8 cellular contexts compared by ENCODE assay signal in genomic region chr1:100038401-100039306, GRCh38.
DNase-seq lines count a peak whose midpoint lies in the region; ATAC-seq and TF ChIP-seq lines count a peak whose summit lies in the region.

No MANE protein-coding gene starts in this region.

- intact Hi-C loops in CD14-positive monocyte (cut with micrococcal nuclease) = loop anchor here (1.0 to 10.0 kb wide), 4 partner anchors 9 to 856 kb away; partner anchors contain the start of genes SASS6 (in 2 of the 2), TRMT13 (in 2 of the 2), EXTL2 (in 1 of the 2) and RTCA (in 1 of the 2)

- peak overlapping the region; percentile 98 for H3K9ac ChIP-seq in OCI-LY1 (ENCODE audit: low read length)
- H3K9ac ChIP-seq in fibroblast of lung (ENCODE audit: insufficient read depth, low read length) = peak overlapping the region; percentile 99

- H3K27me3 ChIP-seq in OCI-LY1 (ENCODE audit: insufficient read depth, low read length) (no peaks in the 10 kb centered on the region), fibroblast of lung (ENCODE audit: control insufficient read depth, insufficient read depth, low read length) (no peaks in the 10 kb centered on the region)

- peak; percentile 57 for ATAC-seq in HG03439 (IDR thresholded peaks at IDR 0.05; ENCODE audit: unreplicated experiment)
- ATAC-seq in natural killer cell treated with Interleukin-12 subunit alpha and Interleukin-12 subunit beta and Interleukin-15 and Interleukin-18, amount 100 ng/mL, for 72 hours = peak; percentile 79 to 83
- peak; percentile 61 for ATAC-seq in stimulated activated naive CD8-positive, alpha-beta T cell treated with anti-CD3 and anti-CD28 coated beads, Interleukin-15, Interleukin-2, amounts not matched to agents 100 U/mL and 50 U/mL, for 24 hours

- H3K9me2 ChIP-seq in OCI-LY1 (ENCODE audit: low read depth, low read length) = no peaks in the 10 kb centered on the region

- H2AFZ ChIP-seq in OCI-LY1 (ENCODE audit: low read length) (no peak overlapping the region), fibroblast of lung (ENCODE audit: low read length) (peak overlapping the region; percentile 89)

- DNase-seq in CD14-positive monocyte (ENCODE audit: low spot score) = no peak
- peak; percentile 45 for DNase-seq in GM19238 (ENCODE audit: insufficient read length, low spot score)
- DNase-seq in activated T-helper 1 cell treated with Interleukin-2 at 50 U/mL for 16 hours (ENCODE audit: low read depth) = peak; percentile 49
- peak; percentile 71 to 74 for DNase-seq in fibroblast of lung (ENCODE audit: low read depth in 2 of 2)
- peak; percentile 83 for DNase-seq in natural killer cell treated with Interleukin-12 subunit alpha and Interleukin-12 subunit beta and Interleukin-15 and Interleukin-18, amount 100 ng/mL, for 72 hours (ENCODE audit: low spot score)
- DNase-seq in stimulated activated naive CD8-positive, alpha-beta T cell treated with anti-CD3 and anti-CD28 coated beads, Interleukin-15, Interleukin-2, amounts not matched to agents 100 U/mL and 50 U/mL, for 24 hours = peak; percentile 77

- H4K20me1 ChIP-seq in OCI-LY1 (ENCODE audit: insufficient read depth, low read length) = no peaks in the 10 kb centered on the region
- H4K20me1 ChIP-seq in fibroblast of lung (ENCODE audit: control insufficient read depth, extremely low read depth, insufficient read depth, low read length) = no peaks in the 10 kb centered on the region

- H3K9me3 Mint-ChIP-seq in CD14-positive monocyte = peaks cover 0 to 3% (median 0%) of the 10 kb centered on the region in 7 donors
- H3K9me3 Mint-ChIP-seq in natural killer cell treated with Interleukin-12 subunit alpha and Interleukin-12 subunit beta and Interleukin-15 and Interleukin-18, amount 100 ng/mL, for 72 hours = no peaks in the 10 kb centered on the region

- H3K4me2 ChIP-seq in OCI-LY1 (ENCODE audit: low read length) = peak overlapping the region; percentile 86
- peak overlapping the region; percentile 87 for H3K4me2 ChIP-seq in fibroblast of lung (ENCODE audit: extremely low read depth, insufficient read depth, low read length)

- no peak for TF ChIP-seq CTCF in CD14-positive monocyte (IDR thresholded peaks at IDR 0.05)
- TF ChIP-seq CTCF in OCI-LY1 (IDR thresholded peaks at IDR 0.05; ENCODE audit: low read length) = no peak
- no peak for TF ChIP-seq CTCF in fibroblast of lung (conservative IDR thresholded peaks at IDR 0.05 in 1 of 2, IDR thresholded peaks at IDR 0.05 in 1 of 2; ENCODE audit: low read depth in 1 of 2, low read length in 2 of 2)

- peak overlapping the region; percentile 96 to 97 for H3K4me3 Mint-ChIP-seq in CD14-positive monocyte
- peak overlapping the region; percentile 97 for H3K4me3 Mint-ChIP-seq in natural killer cell treated with Interleukin-12 subunit alpha and Interleukin-12 subunit beta and Interleukin-15 and Interleukin-18, amount 100 ng/mL, for 72 hours

- peaks cover 3 to 4% of the 10 kb centered on the region in 2 donors for H3K36me3 Mint-ChIP-seq in CD14-positive monocyte
- H3K36me3 Mint-ChIP-seq in natural killer cell treated with Interleukin-12 subunit alpha and Interleukin-12 subunit beta and Interleukin-15 and Interleukin-18, amount 100 ng/mL, for 72 hours = peaks cover 10% of the 10 kb centered on the region

- H3K27ac Mint-ChIP-seq in CD14-positive monocyte = peak overlapping the region; percentile 96 to 99 (median 98)
- peak overlapping the region; percentile 98 for H3K27ac Mint-ChIP-seq in natural killer cell treated with Interleukin-12 subunit alpha and Interleukin-12 subunit beta and Interleukin-15 and Interleukin-18, amount 100 ng/mL, for 72 hours

- H3F3A ChIP-seq in OCI-LY1 (ENCODE audit: insufficient read depth, low read length) = no peaks in the 10 kb centered on the region

- peaks cover 37% of the 10 kb centered on the region for H3K4me1 Mint-ChIP-seq in CD14-positive monocyte
- H3K4me1 Mint-ChIP-seq in natural killer cell treated with Interleukin-12 subunit alpha and Interleukin-12 subunit beta and Interleukin-15 and Interleukin-18, amount 100 ng/mL, for 72 hours (ENCODE audit: low read depth in 2 of 2) = peaks cover 30 to 59% of the 10 kb centered on the region in 2 donors

- H3K9me3 ChIP-seq in OCI-LY1 (ENCODE audit: low read length) (no peaks in the 10 kb centered on the region), fibroblast of lung (ENCODE audit: control insufficient read depth, insufficient read depth, low read depth, low read length) (no peaks in the 10 kb centered on the region)

- H3K27ac ChIP-seq in OCI-LY1 (ENCODE audit: low read depth, low read length, poor library complexity, severe bottlenecking) (peak overlapping the region; percentile 88), fibroblast of lung (ENCODE audit: insufficient read depth, low read length) (peak overlapping the region; percentile 99)

- peaks cover 64% of the 10 kb centered on the region for H3K4me1 ChIP-seq in OCI-LY1 (ENCODE audit: insufficient read depth, low read length, severe bottlenecking)
- H3K4me1 ChIP-seq in fibroblast of lung (ENCODE audit: control insufficient read depth, extremely low read depth, insufficient read depth, low read length) = peaks cover 2% of the 10 kb centered on the region

- H3K4me3 ChIP-seq in OCI-LY1 (ENCODE audit: low read depth, low read length, poor library complexity, severe bottlenecking) = peak overlapping the region; percentile 96
- peak overlapping the region; percentile 84 to 100 (median 96) for H3K4me3 ChIP-seq in fibroblast of lung (replicated peaks in 1 of 4; ENCODE audit: control extremely low read depth in 1 of 4, insufficient read depth in 1 of 4, low read depth in 3 of 4, low read length in 4 of 4)

- H3K36me3 ChIP-seq in OCI-LY1 (ENCODE audit: insufficient read depth, low read length) = peaks cover 2% of the 10 kb centered on the region
- H3K36me3 ChIP-seq in fibroblast of lung (ENCODE audit: control insufficient read depth, insufficient read depth, low read length) = no peaks in the 10 kb centered on the region

- H3K27me3 Mint-ChIP-seq in CD14-positive monocyte (ENCODE audit: low read depth in 3 of 3) = peaks cover 0 to 4% (median 0%) of the 10 kb centered on the region in 3 donors
- H3K27me3 Mint-ChIP-seq in natural killer cell treated with Interleukin-12 subunit alpha and Interleukin-12 subunit beta and Interleukin-15 and Interleukin-18, amount 100 ng/mL, for 72 hours = no peaks in the 10 kb centered on the region

- peaks cover 67% of the 10 kb centered on the region for H3K79me2 ChIP-seq in OCI-LY1 (ENCODE audit: insufficient read depth, low read length)
- H3K79me2 ChIP-seq in fibroblast of lung (ENCODE audit: control insufficient read depth, insufficient read depth, low read length) = peaks cover 63% of the 10 kb centered on the region
